8 cellular contexts compared by ENCODE assay signal in genomic region chr3:66038726-66039589, GRCh38. TPM values are rescaled to one million over a fixed set of nuclear protein-coding genes. Genes with fewer than 3 reads are reported as not detected.
DNase-seq lines count a peak whose midpoint lies in the region; ATAC-seq, FAIRE-seq and TF ChIP-seq lines count a peak whose summit lies in the region.

TSS of gene MAGI1 (minus strand) at chr3:66038918. CDS start at chr3:66038308, 610 bp downstream.

- DNase-seq in AG04450 (ENCODE audit: low read depth, low spot score) (peak; percentile 84), GM18507 (ENCODE audit: extremely low spot score, insufficient read length, low read depth) (peak; percentile 36), NCI-H187 treated with DMSO at 0.1 percent for 48 hours (lab: John Stamatoyannopoulos, UW) (peak; percentile 28), UCSD-AML1 (lab: John Stamatoyannopoulos, UW; ENCODE audit: unreplicated experiment) (peak; percentile 84), endothelial cell (ENCODE audit: low spot score) (peak; percentile 91), medulla oblongata (ENCODE audit: extremely low spot score) (peak; percentile 96)

- POLR2A ChIA-PET in AG04450 (lab: Yijun Ruan, JAX) = interaction anchor here (1.2 kb wide), 1 partner anchor 9 kb away, joined by 3 read pairs; no protein-coding TSS in a partner anchor

- peaks cover 5% of the 10 kb centered on the region for H3K27me3 Mint-ChIP-seq in endothelial cell (ENCODE audit: unreplicated experiment)
- peaks cover 63% of the 10 kb centered on the region for H3K27me3 Mint-ChIP-seq in stimulated activated memory B cell treated with anti-CD40 and anti-IgM and Interleukin-4, amounts not matched to agents 10 μg/mL and 1 μg/mL and 100 μg/mL, for 72 hours

- peak within 1 kb of the TSS; percentile 96 for H3K4me3 ChIP-seq in AG04450 (ENCODE audit: low read depth, low read length)

- ATAC-seq in HG02981 (IDR thresholded peaks at IDR 0.05; ENCODE audit: unreplicated experiment) = peak; percentile 73
- ATAC-seq in stimulated activated memory B cell treated with anti-CD40 and anti-IgM and Interleukin-4, amounts not matched to agents 10 μg/mL and 1 μg/mL and 100 μg/mL, for 72 hours = peak; percentile 55

- TF ChIP-seq CTCF in AG04450 (IDR thresholded peaks at IDR 0.05; ENCODE audit: low read depth, low read length) (no peak), endothelial cell (IDR thresholded peaks at IDR 0.05; ENCODE audit: unreplicated experiment) (no peak)

- CTCF ChIA-PET in AG04450 (lab: Charles Lee) = interaction anchor here (0.6 kb wide), 1 partner anchor 37 kb away, joined by 3 read pairs; no protein-coding TSS in a partner anchor

- no peaks in the 10 kb centered on the region for H3K9me3 ChIP-seq in AG04450 (ENCODE audit: control insufficient read depth, insufficient read depth, low read length)

- peaks cover 31% of the 10 kb centered on the region for H3K4me1 Mint-ChIP-seq in endothelial cell (ENCODE audit: unreplicated experiment)
- H3K4me1 Mint-ChIP-seq in stimulated activated memory B cell treated with anti-CD40 and anti-IgM and Interleukin-4, amounts not matched to agents 10 μg/mL and 1 μg/mL and 100 μg/mL, for 72 hours = peaks cover 22% of the 10 kb centered on the region

- no peaks in the 10 kb centered on the region for H3K36me3 Mint-ChIP-seq in endothelial cell (ENCODE audit: low read depth, unreplicated experiment)
- no peaks in the 10 kb centered on the region for H3K36me3 Mint-ChIP-seq in stimulated activated memory B cell treated with anti-CD40 and anti-IgM and Interleukin-4, amounts not matched to agents 10 μg/mL and 1 μg/mL and 100 μg/mL, for 72 hours

- H3K27ac ChIP-seq in AG04450 (ENCODE audit: low read depth, low read length) = peak within 1 kb of the TSS; percentile 97

- H3K9me3 Mint-ChIP-seq in endothelial cell (ENCODE audit: unreplicated experiment) = no peaks in the 10 kb centered on the region
- no peaks in the 10 kb centered on the region for H3K9me3 Mint-ChIP-seq in stimulated activated memory B cell treated with anti-CD40 and anti-IgM and Interleukin-4, amounts not matched to agents 10 μg/mL and 1 μg/mL and 100 μg/mL, for 72 hours

- H3K27ac Mint-ChIP-seq in endothelial cell (ENCODE audit: unreplicated experiment) = peak within 1 kb of the TSS; percentile 92
- H3K27ac Mint-ChIP-seq in stimulated activated memory B cell treated with anti-CD40 and anti-IgM and Interleukin-4, amounts not matched to agents 10 μg/mL and 1 μg/mL and 100 μg/mL, for 72 hours = peak within 1 kb of the TSS; percentile 20

- H3K4me3 Mint-ChIP-seq in endothelial cell (ENCODE audit: unreplicated experiment) = peak within 1 kb of the TSS; percentile 97
- peak within 1 kb of the TSS; percentile 80 for H3K4me3 Mint-ChIP-seq in stimulated activated memory B cell treated with anti-CD40 and anti-IgM and Interleukin-4, amounts not matched to agents 10 μg/mL and 1 μg/mL and 100 μg/mL, for 72 hours

- H3K27me3 ChIP-seq in AG04450 (ENCODE audit: control insufficient read depth, insufficient read depth, low read length) = no peaks in the 10 kb centered on the region

- FAIRE-seq in GM18507 (lab: Jason Lieb, UNC) = no peak

RNA-seq across cellular contexts. Expression of gene MAGI1, which starts in this region (rescaled TPM):
- polyA plus RNA-seq in AG04450 (2011; rRNA removed) = 14.2 and 15.5 TPM in 2 replicates
- 37.9 and 40.0 TPM in 2 replicates for polyA minus RNA-seq in AG04450 (2011; rRNA and poly(A)+ RNA removed)
- total RNA-seq in endothelial cell (ENCODE audit: unreplicated experiment) = 33.8 TPM

Comparison
In these comparisons a context has a peak if more than half of its experiments do, and no peak if none do; other contexts are left out.
1. Peak in every context shown above with its lines: DNase-seq, ATAC-seq, H3K4me3 ChIP-seq and H3K27ac ChIP-seq.
2. DNase-seq: peak in every context shown above with its lines; median percentile 96 in medulla oblongata; 91 in endothelial cell; 84 in AG04450; 84 in UCSD-AML1; 36 in GM18507; 28 in NCI-H187 treated with DMSO at 0.1 percent for 48 hours.